9 cellular contexts compared by ENCODE assay signal in genomic region chr3:136752327-136753111, GRCh38. TPM values are rescaled to one million over a fixed set of nuclear protein-coding genes. Genes with fewer than 3 reads are reported as not detected.
A peak's percentile ranks its signal among the peaks of the same experiment; 100 is the strongest.
DNase-seq lines count a peak whose midpoint lies in the region; ATAC-seq, FAIRE-seq and TF ChIP-seq lines count a peak whose summit lies in the region.
"Had no signal": no experiment of that assay in that cellular context is flagged by ENCODE, and none has a peak within 500 bp of the region (broad histone marks: within the 10 kb centered on the region; RNA-seq: fewer than 3 reads in every experiment).

Gene STAG1, minus strand, starts transcription at chr3:136752378. Its CDS starts 121,480 bp downstream, at chr3:136630898.

- no peak for FAIRE-seq in small intestine (lab: Jason Lieb, UNC)
- FAIRE-seq: colon had no signal

- POLR2A ChIA-PET in AG04450 (lab: Yijun Ruan, JAX): interaction anchor here (0.6 to 2.3 kb wide), 41 partner anchors 14 to 1330 kb away, joined by 3 to 34 read pairs (median 4); partner anchors contain the start of genes MSL2, NCK1 and SLC35G2

- TF ChIP-seq CTCF in AG04450 (IDR thresholded peaks at IDR 0.05; ENCODE audit: low read depth, low read length) (peak; percentile 88), VCaP (conservative IDR thresholded peaks at IDR 0.05) (peak; percentile 95), breast epithelium (IDR thresholded peaks at IDR 0.05) (peak; percentile 94 to 99 (median 96))

- H3K27ac ChIP-seq in AG04450 (ENCODE audit: low read depth, low read length) (peak within 1 kb of the TSS; percentile 100), VCaP (peak within 1 kb of the TSS; percentile 98), breast epithelium (peak within 1 kb of the TSS; percentile 99 to 100), iPS-20b (ENCODE audit: low read length) (peak within 1 kb of the TSS; percentile 86), small intestine (ENCODE audit: low read depth in 1 of 2, low read length in 1 of 2) (peak within 1 kb of the TSS; percentile 99 to 100)

- intact Hi-C loops in breast epithelium (cut with DNase I; ENCODE audit: low total_unique reads): no loop called here

- H3K4me3 ChIP-seq in AG04450 (ENCODE audit: low read depth, low read length): peak within 1 kb of the TSS; percentile 71
- H3K4me3 ChIP-seq in breast epithelium: peak within 1 kb of the TSS; percentile 78 to 93 (median 84)
- peak within 1 kb of the TSS; percentile 91 for H3K4me3 ChIP-seq in iPS-20b (ENCODE audit: low read length)
- H3K4me3 ChIP-seq in small intestine (ENCODE audit: low read depth in 1 of 2, low read length in 2 of 2): peak within 1 kb of the TSS; percentile 70 to 95

- peak within 1 kb of the TSS; percentile 92 for H3K9ac ChIP-seq in iPS-20b (ENCODE audit: low read depth, low read length)

- H3K9me3 ChIP-seq in AG04450 (ENCODE audit: control insufficient read depth, insufficient read depth, low read length) (no peaks in the 10 kb centered on the region), breast epithelium (no peaks in the 10 kb centered on the region), iPS-20b (ENCODE audit: insufficient read depth, low read depth, low read length) (no peaks in the 10 kb centered on the region), small intestine (ENCODE audit: control insufficient read depth, low read depth) (no peaks in the 10 kb centered on the region)

- no peak for TF ChIP-seq POLR2A in breast epithelium (IDR thresholded peaks at IDR 0.05)

- 0% methylated on average over 47 to 78 of the region's 78 CpGs for WGBS in small intestine, 3 donors

- ATAC-seq in GM18870 (IDR thresholded peaks at IDR 0.05; ENCODE audit: unreplicated experiment): peak; percentile 85
- peak; percentile 83 for ATAC-seq in HG03135 (IDR thresholded peaks at IDR 0.05; ENCODE audit: unreplicated experiment)

- CTCF ChIA-PET in AG04450 (lab: Charles Lee): interaction anchor here (0.5 to 7.2 kb wide), 175 partner anchors 10 to 681 kb away, joined by 3 to 159 read pairs (median 5); partner anchors contain the start of genes IL20RB, MSL2 and NCK1

- H3K4me1 ChIP-seq in breast epithelium (no peaks in the 10 kb centered on the region), iPS-20b (ENCODE audit: insufficient read depth, low read length) (peaks cover 22% of the 10 kb centered on the region), small intestine (ENCODE audit: control insufficient read depth in 2 of 2, insufficient read depth in 1 of 2, low read depth in 1 of 2, low read length in 1 of 2) (peaks cover 4 to 6% of the 10 kb centered on the region in 2 donors)

- H3K27me3 ChIP-seq in AG04450 (ENCODE audit: control insufficient read depth, insufficient read depth, low read length): no peaks in the 10 kb centered on the region
- H3K27me3 ChIP-seq in breast epithelium: no peaks in the 10 kb centered on the region
- H3K27me3 ChIP-seq in iPS-20b (ENCODE audit: insufficient read depth, low read length): no peaks in the 10 kb centered on the region
- no peaks in the 10 kb centered on the region for H3K27me3 ChIP-seq in small intestine (ENCODE audit: control insufficient read depth in 2 of 2, insufficient read depth in 2 of 2, low read length in 2 of 2)

- H3K36me3 ChIP-seq in breast epithelium (no peaks in the 10 kb centered on the region), iPS-20b (ENCODE audit: insufficient read depth, low read depth, low read length) (no peaks in the 10 kb centered on the region), small intestine (ENCODE audit: control insufficient read depth in 2 of 2, insufficient read depth in 2 of 2, low read length in 2 of 2) (no peaks in the 10 kb centered on the region)

- DNase-seq in AG04450 (ENCODE audit: low read depth, low spot score): peak; percentile 96
- DNase-seq in NCI-H2196 (lab: John Stamatoyannopoulos, UW; ENCODE audit: unreplicated experiment): peak; percentile 100
- peak; percentile 97 to 98 for DNase-seq in breast epithelium (ENCODE audit: low spot score in 2 of 2)
- DNase-seq in small intestine: peak; percentile 98

RNA-seq across cellular contexts. Expression of gene STAG1, which starts in this region (rescaled TPM):
- polyA plus RNA-seq in AG04450 (2011; rRNA removed) (21.3 and 30.1 TPM in 2 replicates), small intestine (10 to 100 TPM in 2 of 3 donors, 1 to 10 TPM in 1; 10.0 to 12.7 (median 10.1) TPM)
- 24.0 and 43.8 TPM in 2 replicates for polyA minus RNA-seq in AG04450 (2011; rRNA and poly(A)+ RNA removed)
- 10 to 100 TPM; 54.4 to 83.7 (median 73.7) TPM for total RNA-seq in breast epithelium

Comparison
In these comparisons a context has a peak if more than half of its experiments do, and no peak if none do; other contexts are left out.
1. Peak in every context shown above with its lines: DNase-seq, ATAC-seq, H3K4me3 ChIP-seq and H3K27ac ChIP-seq.